In the genomic region with DNA sequence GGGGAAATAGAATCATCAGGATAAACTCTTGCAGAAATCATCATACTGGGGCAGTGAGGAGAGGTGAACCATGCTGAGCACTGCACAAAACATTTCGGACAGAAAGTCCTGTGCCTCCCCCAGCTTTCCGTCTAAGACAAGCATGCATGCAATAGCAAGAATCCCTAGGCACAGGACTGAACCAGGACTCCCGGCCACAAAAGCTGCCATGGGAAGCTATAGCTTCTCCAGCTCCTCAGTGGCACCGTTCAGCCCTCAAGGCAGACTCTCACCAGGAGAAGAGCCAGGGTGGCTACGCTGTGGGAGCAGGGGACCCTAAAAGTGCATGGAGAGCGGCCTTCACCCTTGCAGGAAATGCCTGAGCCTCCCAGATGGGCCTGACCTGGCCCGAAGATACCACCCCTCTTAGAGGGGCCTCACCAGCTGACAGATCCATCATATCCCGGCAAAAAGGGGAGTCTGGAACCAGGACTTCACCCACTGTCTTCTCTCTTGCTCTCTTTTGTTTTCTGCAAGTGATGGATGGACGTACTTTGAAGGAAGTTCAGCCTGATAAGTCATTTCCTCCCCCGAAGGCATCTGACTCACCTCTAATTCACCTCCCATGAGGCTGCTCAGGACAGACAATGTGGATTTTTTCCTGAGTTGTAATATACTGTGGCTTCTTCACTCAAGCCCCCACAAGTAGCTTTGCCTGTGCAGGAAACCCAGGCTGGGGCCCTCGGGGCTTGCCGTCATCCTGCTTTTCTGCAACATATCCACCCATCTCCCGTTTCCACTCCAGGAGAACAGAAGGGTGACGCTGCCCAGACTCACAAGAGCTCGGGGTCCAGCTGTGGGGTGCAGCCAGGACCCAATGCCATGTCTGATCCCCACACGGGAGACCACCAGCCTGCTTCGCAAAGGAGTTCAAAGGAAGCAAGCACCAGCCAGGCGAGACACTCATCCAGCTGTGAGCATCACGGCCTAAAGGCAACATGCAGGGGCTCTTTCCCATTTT, we compare ENCODE assay signal across 1 cellular context.
TF ChIP-seq lines count a peak whose summit lies in the region.

No MANE protein-coding gene starts in this region.

TF ChIP-seq in HEK293, 187 proteins besides CTCF, POLR2A, EP300 and RAD21 (continued from another document):
- TF ChIP-seq, protein P1, sequence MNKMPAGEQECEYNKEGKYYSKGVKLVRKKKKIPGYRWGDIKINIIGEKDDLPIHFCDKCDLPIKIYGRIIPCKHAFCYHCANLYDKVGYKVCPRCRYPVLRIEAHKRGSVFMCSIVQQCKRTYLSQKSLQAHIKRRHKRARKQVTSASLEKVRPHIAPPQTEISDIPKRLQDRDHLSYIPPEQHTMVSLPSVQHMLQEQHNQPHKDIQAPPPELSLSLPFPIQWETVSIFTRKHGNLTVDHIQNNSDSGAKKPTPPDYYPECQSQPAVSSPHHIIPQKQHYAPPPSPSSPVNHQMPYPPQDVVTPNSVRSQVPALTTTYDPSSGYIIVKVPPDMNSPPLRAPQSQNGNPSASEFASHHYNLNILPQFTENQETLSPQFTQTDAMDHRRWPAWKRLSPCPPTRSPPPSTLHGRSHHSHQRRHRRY (tag by site-specific recombination; IDR thresholded peaks at IDR 0.05), result no peak
- TF ChIP-seq MEIS1 (CRISPR knock-in tag; IDR thresholded peaks at IDR 0.05; ENCODE audit: borderline replicate concordance) (peak; percentile 50; the same call in 1 of the 2 replicates), ZNF37A (tag by site-specific recombination; IDR thresholded peaks at IDR 0.05) (no peak), ZNF423 (tag by site-specific recombination; IDR thresholded peaks at IDR 0.05) (no peak), ZNF610 (tag by site-specific recombination; IDR thresholded peaks at IDR 0.05; ENCODE audit: borderline replicate concordance) (no peak), ZNF433 (tag by site-specific recombination; IDR thresholded peaks at IDR 0.05; ENCODE audit: low read depth) (no peak)
